Comparison of ENCODE assay signal across 16 cellular contexts in genomic region chr2:158726906-158727592, GRCh38.
DNase-seq lines count a peak whose midpoint lies in the region; ATAC-seq and TF ChIP-seq lines count a peak whose summit lies in the region.
"Had no signal": no experiment of that assay in that cellular context is flagged by ENCODE, and none has a peak within 500 bp of the region (broad histone marks: within the 10 kb centered on the region; RNA-seq: fewer than 3 reads in every experiment).

No MANE protein-coding gene starts in this region.

- H3K4me3 ChIP-seq in SJCRH30 (no peak overlapping the region), heart right ventricle (no peak overlapping the region), skeletal muscle cell (ENCODE audit: low read depth, low read length) (no peak overlapping the region)
- H3K4me3 ChIP-seq: gastrocnemius medialis had no signal

- intact Hi-C loops in heart right ventricle (cut with DNase I), result loop anchor here in 2 of 10 donors (10.0 kb wide), 2 partner anchors 62 to 272 kb away; partner anchors contain the start of genes CCDC148 (in 1 of the 2) and PKP4 (in 1 of the 2)

- DNase-seq in DMS 273 (lab: John Stamatoyannopoulos, UW; ENCODE audit: unreplicated experiment), result peak; percentile 76
- no peak for DNase-seq in DMS 273 treated with DMSO at 0.1 percent for 48 hours (lab: John Stamatoyannopoulos, UW)
- DNase-seq in SJCRH30, result peak; percentile 75 to 88
- DNase-seq in heart right ventricle, result no peak
- DNase-seq in skeletal muscle cell (ENCODE audit: low read depth), result peak; percentile 56
- no peak for DNase-seq in NCI-H446 treated with DMSO at 0.1 percent for 48 hours (lab: John Stamatoyannopoulos, UW)
- DNase-seq: activated CD4-positive, alpha-beta T cell treated with anti-CD3 and anti-CD28 coated beads, Interleukin-2, amount 50 U/mL, for 48 hours; DMS79 treated with DMSO at 0.1 percent for 48 hours; NCI-H1436; T-helper 2 cell had no signal

- H3K27ac ChIP-seq in SJCRH30, result peak overlapping the region; percentile 66
- peak overlapping the region in 1 of 10 donors; percentile 48 for H3K27ac ChIP-seq in heart right ventricle
- H3K27ac ChIP-seq: 22Rv1, gastrocnemius medialis, parathyroid adenoma had no signal

- H3K27me3 ChIP-seq in SJCRH30 (no peaks in the 10 kb centered on the region), heart right ventricle (no peaks in the 10 kb centered on the region)
- H3K27me3 ChIP-seq: gastrocnemius medialis had no signal

- ATAC-seq in heart right ventricle (peak in 5 of 8 donors; percentile 22 to 44 (median 35)), GM21825 (IDR thresholded peaks at IDR 0.05; ENCODE audit: unreplicated experiment) (no peak), GM18868 (IDR thresholded peaks at IDR 0.05; ENCODE audit: unreplicated experiment) (no peak)
- ATAC-seq: HCT116 had no signal

- H3K36me3 ChIP-seq in SJCRH30, result no peaks in the 10 kb centered on the region
- H3K36me3 ChIP-seq in heart right ventricle, result no peaks in the 10 kb centered on the region
- H3K36me3 ChIP-seq: gastrocnemius medialis had no signal

- 59 to 69% methylated on average over 8 of the region's 8 CpGs for WGBS in heart right ventricle, 2 donors

- H3K4me1 ChIP-seq in SJCRH30, result peaks cover 39% of the 10 kb centered on the region
- peaks cover 0 to 44% (median 14%) of the 10 kb centered on the region in 9 donors for H3K4me1 ChIP-seq in heart right ventricle
- H3K4me1 ChIP-seq: gastrocnemius medialis, parathyroid adenoma had no signal

- TF ChIP-seq CTCF in heart right ventricle (IDR thresholded peaks at IDR 0.05), result no peak

- no peaks in the 10 kb centered on the region for H3K9me3 ChIP-seq in SJCRH30 (replicated peaks)
- H3K9me3 ChIP-seq in heart right ventricle, result no peaks in the 10 kb centered on the region
- H3K9me3 ChIP-seq: gastrocnemius medialis had no signal

Comparison
In these comparisons a context has a peak if more than half of its experiments do, and no peak if none do; other contexts are left out.
1. DNase-seq: peak in DMS 273 (single experiment), SJCRH30 (2 of 2) and skeletal muscle cell (single experiment); none in DMS 273 treated with DMSO at 0.1 percent for 48 hours (single experiment), heart right ventricle (0 of 2) and NCI-H446 treated with DMSO at 0.1 percent for 48 hours (single experiment).
2. ATAC-seq: peak in heart right ventricle (5 of 8); none in GM21825 (single experiment) and GM18868 (single experiment).